In the genomic region with DNA sequence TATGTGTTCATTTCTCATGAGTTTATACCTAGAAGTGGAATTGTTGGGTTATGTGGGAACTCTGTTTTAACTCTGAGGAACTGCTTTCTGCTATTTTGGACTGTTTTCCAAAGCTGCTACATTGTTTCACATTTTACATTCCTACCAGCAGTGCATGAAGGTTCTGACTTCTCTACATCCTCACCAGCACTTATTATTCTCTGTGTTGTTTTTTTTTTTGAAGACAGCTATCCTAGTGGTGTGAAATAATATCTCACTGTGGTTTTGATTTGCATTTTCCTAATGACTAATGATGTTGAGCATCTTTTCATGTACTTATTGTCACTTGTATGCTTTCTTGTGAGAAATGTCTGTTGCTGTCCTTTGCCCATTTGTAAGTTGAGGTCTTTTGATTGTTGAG, we compare ENCODE assay signal across 2 cellular contexts.
TF ChIP-seq lines count a peak whose summit lies in the region.

No MANE protein-coding gene starts in this region.

TF ChIP-seq in K562, 482 proteins besides CTCF, POLR2A, EP300 and RAD21 (continued from another document):
- TF ChIP-seq ETV5 (CRISPR knock-in tag; IDR thresholded peaks at IDR 0.05; ENCODE audit: low read depth), result no peak
- TF ChIP-seq ZNF589 (CRISPR knock-in tag; IDR thresholded peaks at IDR 0.05; ENCODE audit: low read depth), result no peak
TF ChIP-seq in K562: peak in this region for 1.

TF ChIP-seq in GM23338, 12 proteins besides CTCF, POLR2A, EP300 and RAD21 (continued from another document):
- TF ChIP-seq JUNB (IDR thresholded peaks at IDR 0.05; ENCODE audit: unreplicated experiment) (no peak), ZNF462 (CRISPR knock-in tag; IDR thresholded peaks at IDR 0.05) (no peak), ZNF114 (CRISPR knock-in tag; IDR thresholded peaks at IDR 0.05) (no peak), NANOG (IDR thresholded peaks at IDR 0.05; ENCODE audit: borderline replicate concordance) (no peak), POLR2AphosphoS5 (IDR thresholded peaks at IDR 0.05; ENCODE audit: low read depth) (no peak), CREB1 (CRISPR knock-in tag; IDR thresholded peaks at IDR 0.05; ENCODE audit: low read depth) (no peak), EZH2 (IDR thresholded peaks at IDR 0.05; ENCODE audit: low read depth, unreplicated experiment) (no peak), ETS1 (IDR thresholded peaks at IDR 0.05) (no peak)
- TF ChIP-seq, protein P1, sequence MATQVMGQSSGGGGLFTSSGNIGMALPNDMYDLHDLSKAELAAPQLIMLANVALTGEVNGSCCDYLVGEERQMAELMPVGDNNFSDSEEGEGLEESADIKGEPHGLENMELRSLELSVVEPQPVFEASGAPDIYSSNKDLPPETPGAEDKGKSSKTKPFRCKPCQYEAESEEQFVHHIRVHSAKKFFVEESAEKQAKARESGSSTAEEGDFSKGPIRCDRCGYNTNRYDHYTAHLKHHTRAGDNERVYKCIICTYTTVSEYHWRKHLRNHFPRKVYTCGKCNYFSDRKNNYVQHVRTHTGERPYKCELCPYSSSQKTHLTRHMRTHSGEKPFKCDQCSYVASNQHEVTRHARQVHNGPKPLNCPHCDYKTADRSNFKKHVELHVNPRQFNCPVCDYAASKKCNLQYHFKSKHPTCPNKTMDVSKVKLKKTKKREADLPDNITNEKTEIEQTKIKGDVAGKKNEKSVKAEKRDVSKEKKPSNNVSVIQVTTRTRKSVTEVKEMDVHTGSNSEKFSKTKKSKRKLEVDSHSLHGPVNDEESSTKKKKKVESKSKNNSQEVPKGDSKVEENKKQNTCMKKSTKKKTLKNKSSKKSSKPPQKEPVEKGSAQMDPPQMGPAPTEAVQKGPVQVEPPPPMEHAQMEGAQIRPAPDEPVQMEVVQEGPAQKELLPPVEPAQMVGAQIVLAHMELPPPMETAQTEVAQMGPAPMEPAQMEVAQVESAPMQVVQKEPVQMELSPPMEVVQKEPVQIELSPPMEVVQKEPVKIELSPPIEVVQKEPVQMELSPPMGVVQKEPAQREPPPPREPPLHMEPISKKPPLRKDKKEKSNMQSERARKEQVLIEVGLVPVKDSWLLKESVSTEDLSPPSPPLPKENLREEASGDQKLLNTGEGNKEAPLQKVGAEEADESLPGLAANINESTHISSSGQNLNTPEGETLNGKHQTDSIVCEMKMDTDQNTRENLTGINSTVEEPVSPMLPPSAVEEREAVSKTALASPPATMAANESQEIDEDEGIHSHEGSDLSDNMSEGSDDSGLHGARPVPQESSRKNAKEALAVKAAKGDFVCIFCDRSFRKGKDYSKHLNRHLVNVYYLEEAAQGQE (IDR thresholded peaks at IDR 0.05; ENCODE audit: unreplicated experiment), result no peak
